12 cellular contexts compared by ENCODE assay signal in the genomic region with DNA sequence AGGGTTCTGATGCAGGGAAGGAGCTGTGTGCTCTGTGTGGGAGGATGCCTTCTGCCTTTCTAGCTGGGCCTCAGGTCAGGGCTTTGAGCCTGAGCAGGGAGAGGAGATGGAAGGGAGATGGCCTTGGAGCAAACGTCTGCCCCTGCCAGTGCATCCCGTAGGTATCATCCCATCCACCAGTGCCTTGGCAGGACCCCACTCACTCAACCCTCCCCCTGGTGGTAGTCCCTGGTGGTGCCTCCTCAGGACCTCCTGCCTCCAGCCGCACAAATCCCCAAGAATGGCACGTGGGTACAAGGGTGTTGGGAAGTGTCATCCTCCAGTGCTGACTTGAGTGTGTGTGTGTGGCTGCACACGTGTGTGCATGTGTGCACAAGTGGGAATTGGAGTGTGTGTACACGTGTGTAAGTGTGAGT. TPM values are rescaled to one million over a fixed set of nuclear protein-coding genes. Genes with fewer than 3 reads are reported as not detected.
DNase-seq lines count a peak whose midpoint lies in the region; ATAC-seq and TF ChIP-seq lines count a peak whose summit lies in the region.
"Had no signal": no experiment of that assay in that cellular context is flagged by ENCODE, and none has a peak within 500 bp of the region (broad histone marks: within the 10 kb centered on the region; RNA-seq: fewer than 3 reads in every experiment).

No MANE protein-coding gene starts in this region.

- no peak for ATAC-seq in activated T-cell treated with anti-CD3 and anti-CD28 coated beads, Interleukin-2, amount 50 U/mL, for 4 hours

- no peaks in the 10 kb centered on the region for H3K27me3 ChIP-seq in OCI-LY1 (ENCODE audit: insufficient read depth, low read length)
- peaks cover 7% of the 10 kb centered on the region for H3K27me3 ChIP-seq in smooth muscle cell (ENCODE audit: low read depth)
- H3K27me3 ChIP-seq: BLaER1 treated with 17β-estradiol and CSF1 and Interleukin-3, amounts not matched to agents 10 nM and 100 nM had no signal

- H3K9ac ChIP-seq in OCI-LY1 (ENCODE audit: low read length) (no peak overlapping the region), smooth muscle cell (ENCODE audit: low read depth) (no peak overlapping the region)
- H3K9ac ChIP-seq: BLaER1 treated with 17β-estradiol and CSF1 and Interleukin-3, amounts not matched to agents 10 nM and 100 nM had no signal

- no peaks in the 10 kb centered on the region for H3K27me3 Mint-ChIP-seq in activated T-cell treated with anti-CD3 and anti-CD28 coated beads, Interleukin-2, amount 50 U/mL, for 4 hours (ENCODE audit: low read depth)
- H3K27me3 Mint-ChIP-seq: activated CD4-positive, alpha-beta memory T cell treated with anti-CD3 and anti-CD28 coated beads for 36 hours had no signal

- no peak overlapping the region for H2AFZ ChIP-seq in OCI-LY1 (ENCODE audit: low read length)
- H2AFZ ChIP-seq in smooth muscle cell (ENCODE audit: low read depth) = no peak overlapping the region

- H3K4me3 ChIP-seq in OCI-LY1 (ENCODE audit: low read depth, low read length, poor library complexity, severe bottlenecking) (no peak overlapping the region), epithelial cell of esophagus (ENCODE audit: low read length) (no peak overlapping the region), smooth muscle cell (no peak overlapping the region)
- H3K4me3 ChIP-seq: BLaER1 treated with 17β-estradiol and CSF1 and Interleukin-3, amounts not matched to agents 10 nM and 100 nM had no signal

- H3K9me3 ChIP-seq in OCI-LY1 (ENCODE audit: low read length) (no peaks in the 10 kb centered on the region), smooth muscle cell (replicated peaks; ENCODE audit: low read depth) (no peaks in the 10 kb centered on the region)
- H3K9me3 ChIP-seq: BLaER1 treated with 17β-estradiol and CSF1 and Interleukin-3, amounts not matched to agents 10 nM and 100 nM had no signal

- peak; percentile 42 for DNase-seq in activated T-cell treated with anti-CD3 and anti-CD28 coated beads, Interleukin-2, amount 50 U/mL, for 1 hour
- DNase-seq in activated T-cell treated with anti-CD3 and anti-CD28 coated beads, Interleukin-2, amount 50 U/mL, for 4 hours = no peak
- DNase-seq in epithelial cell of esophagus (ENCODE audit: low read depth) = no peak
- DNase-seq in smooth muscle cell (lab: John Stamatoyannopoulos, UW; ENCODE audit: unreplicated experiment) = no peak
- DNase-seq in germinal center (ENCODE audit: low spot score) = no peak
- DNase-seq in NCI-H2196 (lab: John Stamatoyannopoulos, UW; ENCODE audit: unreplicated experiment) = no peak
- DNase-seq in AG08396 (ENCODE audit: low spot score) = no peak
- DNase-seq: activated CD4-positive, alpha-beta memory T cell treated with anti-CD3 and anti-CD28 coated beads for 36 hours; Kasumi-1 had no signal

- WGBS in smooth muscle cell (ENCODE audit: low lambda C conversion rate) = 69% methylated on average over 6 of the region's 6 CpGs

- no peaks in the 10 kb centered on the region for H3K9me2 ChIP-seq in OCI-LY1 (ENCODE audit: low read depth, low read length)

- H3F3A ChIP-seq in OCI-LY1 (ENCODE audit: insufficient read depth, low read length) (no peaks in the 10 kb centered on the region), smooth muscle cell (ENCODE audit: low read depth) (no peaks in the 10 kb centered on the region)

- H3K4me1 ChIP-seq in OCI-LY1 (ENCODE audit: insufficient read depth, low read length, severe bottlenecking) = no peaks in the 10 kb centered on the region
- no peaks in the 10 kb centered on the region for H3K4me1 ChIP-seq in smooth muscle cell (ENCODE audit: low read depth)

- no peak overlapping the region for H3K27ac ChIP-seq in OCI-LY1 (ENCODE audit: low read depth, low read length, poor library complexity, severe bottlenecking)
- H3K27ac ChIP-seq in smooth muscle cell (ENCODE audit: low read depth) = no peak overlapping the region
- H3K27ac ChIP-seq: BLaER1 treated with 17β-estradiol and CSF1 and Interleukin-3, amounts not matched to agents 10 nM and 100 nM had no signal

- H3K36me3 ChIP-seq in OCI-LY1 (ENCODE audit: insufficient read depth, low read length) (no peaks in the 10 kb centered on the region), smooth muscle cell (ENCODE audit: low read depth) (no peaks in the 10 kb centered on the region)

- H4K20me1 ChIP-seq in OCI-LY1 (ENCODE audit: insufficient read depth, low read length) = no peaks in the 10 kb centered on the region
- no peaks in the 10 kb centered on the region for H4K20me1 ChIP-seq in smooth muscle cell (ENCODE audit: low read depth)

- no peaks in the 10 kb centered on the region for H3K79me2 ChIP-seq in OCI-LY1 (ENCODE audit: insufficient read depth, low read length)
- H3K79me2 ChIP-seq in smooth muscle cell (ENCODE audit: low read depth) = no peaks in the 10 kb centered on the region

- TF ChIP-seq CTCF in OCI-LY1 (IDR thresholded peaks at IDR 0.05; ENCODE audit: low read length) (peak; percentile 42; the same call in 1 of the 2 replicates), epithelial cell of esophagus (IDR thresholded peaks at IDR 0.05; ENCODE audit: insufficient read depth, low read depth, low read length, missing control alignments) (peak; percentile 14), smooth muscle cell (IDR thresholded peaks at IDR 0.05; ENCODE audit: borderline replicate concordance, insufficient read depth, poor library complexity, severe bottlenecking) (peak; percentile 20)

- H3K9me3 Mint-ChIP-seq in activated T-cell treated with anti-CD3 and anti-CD28 coated beads, Interleukin-2, amount 50 U/mL, for 4 hours = no peaks in the 10 kb centered on the region
- H3K9me3 Mint-ChIP-seq: activated CD4-positive, alpha-beta memory T cell treated with anti-CD3 and anti-CD28 coated beads for 36 hours had no signal

- H3K4me1 Mint-ChIP-seq in activated T-cell treated with anti-CD3 and anti-CD28 coated beads, Interleukin-2, amount 50 U/mL, for 4 hours (ENCODE audit: low read depth) = peaks cover 54% of the 10 kb centered on the region

- H3K4me3 Mint-ChIP-seq in activated T-cell treated with anti-CD3 and anti-CD28 coated beads, Interleukin-2, amount 50 U/mL, for 4 hours = no peak overlapping the region
- H3K4me3 Mint-ChIP-seq: activated CD4-positive, alpha-beta memory T cell treated with anti-CD3 and anti-CD28 coated beads for 36 hours had no signal

- H3K4me2 ChIP-seq in OCI-LY1 (ENCODE audit: low read length) (no peak overlapping the region), smooth muscle cell (no peak overlapping the region)

- H3K36me3 Mint-ChIP-seq in activated T-cell treated with anti-CD3 and anti-CD28 coated beads, Interleukin-2, amount 50 U/mL, for 4 hours (ENCODE audit: insufficient read depth) = peaks cover 10% of the 10 kb centered on the region
- H3K36me3 Mint-ChIP-seq: activated CD4-positive, alpha-beta memory T cell treated with anti-CD3 and anti-CD28 coated beads for 36 hours had no signal

RNA-seq across cellular contexts. Expression of a gene that starts 23.1 kb away (rescaled TPM):
- 10 to 100 TPM; 11.3 to 14.9 (median 12.5) TPM for total RNA-seq in activated T-cell treated with anti-CD3 and anti-CD28 coated beads, Interleukin-2, amount 50 U/mL, for 4 hours
- total RNA-seq in smooth muscle cell = 2.9 and 4.7 TPM in 2 replicates
- polyA plus RNA-seq in smooth muscle cell = 1.4 and 2.4 TPM in 2 replicates

RNA-seq across cellular contexts. Expression of a gene that starts 53.9 kb away (rescaled TPM):
- total RNA-seq in activated T-cell treated with anti-CD3 and anti-CD28 coated beads, Interleukin-2, amount 50 U/mL, for 4 hours = not detected
- not detected in 2 replicates for total RNA-seq in smooth muscle cell
- not detected in 2 replicates for polyA plus RNA-seq in smooth muscle cell
- total RNA-seq: activated CD4-positive, alpha-beta memory T cell treated with anti-CD3 and anti-CD28 coated beads for 36 hours had no signal
- polyA plus RNA-seq: keratinocyte had no signal
